ENCODE assay signal across 8 cellular contexts in genomic region chr13:89733686-89734085, GRCh38.
"Had no signal": no experiment of that assay in that cellular context is flagged by ENCODE, and none has a peak within 500 bp of the region (broad histone marks: within the 10 kb centered on the region; RNA-seq: fewer than 3 reads in every experiment).

No MANE protein-coding gene starts in this region.

- ATAC-seq: GM23338, HCT116, K562 had no signal

- H3K4me3 Mint-ChIP-seq: GM23338 had no signal

- FAIRE-seq: H1, HTR-8/SVneo, K562 had no signal

- H3K4me1 Mint-ChIP-seq: GM23338 had no signal

- H3K27ac Mint-ChIP-seq: GM23338 had no signal

- H3K9me3 Mint-ChIP-seq: GM23338 had no signal

- DNase-seq: H7, IMR-90, KG1 had no signal
